ENCODE assay signal across 9 cellular contexts in genomic region chr1:41360074-41361027, GRCh38. TPM values are rescaled to one million over a fixed set of nuclear protein-coding genes. Genes with fewer than 3 reads are reported as not detected.
DNase-seq lines count a peak whose midpoint lies in the region; ATAC-seq and TF ChIP-seq lines count a peak whose summit lies in the region.
"Had no signal": no experiment of that assay in that cellular context is flagged by ENCODE, and none has a peak within 500 bp of the region (broad histone marks: within the 10 kb centered on the region; RNA-seq: fewer than 3 reads in every experiment).

No MANE protein-coding gene starts in this region.

- peak overlapping the region; percentile 55 for H3K4me3 ChIP-seq in GM12864 (ENCODE audit: low read depth, low read length)

- peaks cover 28% of the 10 kb centered on the region for H3K27me3 Mint-ChIP-seq in endothelial cell (ENCODE audit: unreplicated experiment)
- H3K27me3 Mint-ChIP-seq in osteocyte (ENCODE audit: unreplicated experiment) = peaks cover 2% of the 10 kb centered on the region

- H3K27ac Mint-ChIP-seq in endothelial cell (ENCODE audit: unreplicated experiment) (peak overlapping the region; percentile 67), osteocyte (ENCODE audit: unreplicated experiment) (peak overlapping the region; percentile 57)

- ATAC-seq in HG02623 (IDR thresholded peaks at IDR 0.05; ENCODE audit: unreplicated experiment) = no peak
- ATAC-seq in HG03469 (IDR thresholded peaks at IDR 0.05; ENCODE audit: unreplicated experiment) = no peak
- no peak for ATAC-seq in HG03095 (IDR thresholded peaks at IDR 0.05; ENCODE audit: unreplicated experiment)

- H3K9me3 Mint-ChIP-seq in endothelial cell (ENCODE audit: unreplicated experiment) = no peaks in the 10 kb centered on the region
- H3K9me3 Mint-ChIP-seq in osteocyte (ENCODE audit: unreplicated experiment) = no peaks in the 10 kb centered on the region

- H3K4me3 Mint-ChIP-seq in endothelial cell (ENCODE audit: unreplicated experiment) = peak overlapping the region; percentile 86
- H3K4me3 Mint-ChIP-seq in osteocyte (ENCODE audit: unreplicated experiment) = peak overlapping the region; percentile 63

- no peak for DNase-seq in GM12864 (ENCODE audit: low read depth)
- peak; percentile 34 for DNase-seq in NCI-H774 (lab: John Stamatoyannopoulos, UW)
- no peak for DNase-seq in endothelial cell (ENCODE audit: low spot score)
- no peak for DNase-seq in osteocyte (ENCODE audit: extremely low spot score, unreplicated experiment)
- DNase-seq in hippocampal formation (lab: John Stamatoyannopoulos, UW) = no peak

- H3K4me1 Mint-ChIP-seq in endothelial cell (ENCODE audit: unreplicated experiment) (peaks cover 8% of the 10 kb centered on the region), osteocyte (ENCODE audit: unreplicated experiment) (peaks cover 30% of the 10 kb centered on the region)

- H3K36me3 Mint-ChIP-seq in endothelial cell (ENCODE audit: low read depth, unreplicated experiment) = no peaks in the 10 kb centered on the region
- H3K36me3 Mint-ChIP-seq in osteocyte (ENCODE audit: unreplicated experiment) = no peaks in the 10 kb centered on the region

- TF ChIP-seq CTCF in GM12864 (IDR thresholded peaks at IDR 0.05; ENCODE audit: low read depth, low read length, missing control alignments) (no peak), endothelial cell (IDR thresholded peaks at IDR 0.05; ENCODE audit: unreplicated experiment) (no peak), osteocyte (IDR thresholded peaks at IDR 0.05) (no peak)

RNA-seq across cellular contexts. Expression of gene FOXO6, which starts 0.9 kb away (rescaled TPM):
- 0.23 TPM for total RNA-seq in endothelial cell (ENCODE audit: unreplicated experiment)
- 0.81 and 0.99 TPM in 2 replicates for total RNA-seq in osteocyte
- total RNA-seq: T-helper 2 cell treated with Interferon-gamma antibody and Interleukin-4, amounts not matched to agents 100 ng/mL and 5 ng/mL, for 36 hours had no signal
